In the genomic region with DNA sequence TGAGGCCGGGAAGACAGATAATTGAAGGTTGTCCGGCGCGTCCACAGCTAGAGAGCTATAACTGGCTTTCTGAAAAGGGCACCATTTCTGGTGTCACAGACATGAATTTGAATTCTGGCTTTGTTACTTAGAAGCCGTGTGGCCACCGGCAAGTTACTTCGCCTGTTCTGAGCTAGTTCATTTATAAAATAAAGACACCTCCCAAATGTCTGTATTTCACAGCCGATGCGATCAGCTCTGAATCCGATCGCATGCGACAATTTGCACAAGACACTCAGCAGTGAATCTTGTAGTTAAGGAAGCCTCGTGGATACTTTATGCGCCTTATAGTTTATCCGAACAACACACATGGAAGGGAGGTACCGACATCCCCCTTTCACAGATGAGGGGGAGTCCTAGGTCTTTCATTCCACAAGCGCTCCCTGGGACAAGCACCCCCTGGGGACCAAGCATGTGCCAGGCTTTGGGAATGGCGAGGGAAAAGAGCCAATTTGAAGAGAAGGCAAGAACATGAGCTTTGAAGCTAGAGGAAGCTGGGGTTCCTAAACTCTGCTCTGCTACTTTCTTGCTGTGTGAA, we compare ENCODE assay signal across 1 cellular context.
TF ChIP-seq lines count a peak whose summit lies in the region.

No MANE protein-coding gene starts in this region.

TF ChIP-seq in WTC11, 78 proteins besides CTCF, POLR2A, EP300 and RAD21 (continued from another document and continues in another):
- TF ChIP-seq, protein P1, sequence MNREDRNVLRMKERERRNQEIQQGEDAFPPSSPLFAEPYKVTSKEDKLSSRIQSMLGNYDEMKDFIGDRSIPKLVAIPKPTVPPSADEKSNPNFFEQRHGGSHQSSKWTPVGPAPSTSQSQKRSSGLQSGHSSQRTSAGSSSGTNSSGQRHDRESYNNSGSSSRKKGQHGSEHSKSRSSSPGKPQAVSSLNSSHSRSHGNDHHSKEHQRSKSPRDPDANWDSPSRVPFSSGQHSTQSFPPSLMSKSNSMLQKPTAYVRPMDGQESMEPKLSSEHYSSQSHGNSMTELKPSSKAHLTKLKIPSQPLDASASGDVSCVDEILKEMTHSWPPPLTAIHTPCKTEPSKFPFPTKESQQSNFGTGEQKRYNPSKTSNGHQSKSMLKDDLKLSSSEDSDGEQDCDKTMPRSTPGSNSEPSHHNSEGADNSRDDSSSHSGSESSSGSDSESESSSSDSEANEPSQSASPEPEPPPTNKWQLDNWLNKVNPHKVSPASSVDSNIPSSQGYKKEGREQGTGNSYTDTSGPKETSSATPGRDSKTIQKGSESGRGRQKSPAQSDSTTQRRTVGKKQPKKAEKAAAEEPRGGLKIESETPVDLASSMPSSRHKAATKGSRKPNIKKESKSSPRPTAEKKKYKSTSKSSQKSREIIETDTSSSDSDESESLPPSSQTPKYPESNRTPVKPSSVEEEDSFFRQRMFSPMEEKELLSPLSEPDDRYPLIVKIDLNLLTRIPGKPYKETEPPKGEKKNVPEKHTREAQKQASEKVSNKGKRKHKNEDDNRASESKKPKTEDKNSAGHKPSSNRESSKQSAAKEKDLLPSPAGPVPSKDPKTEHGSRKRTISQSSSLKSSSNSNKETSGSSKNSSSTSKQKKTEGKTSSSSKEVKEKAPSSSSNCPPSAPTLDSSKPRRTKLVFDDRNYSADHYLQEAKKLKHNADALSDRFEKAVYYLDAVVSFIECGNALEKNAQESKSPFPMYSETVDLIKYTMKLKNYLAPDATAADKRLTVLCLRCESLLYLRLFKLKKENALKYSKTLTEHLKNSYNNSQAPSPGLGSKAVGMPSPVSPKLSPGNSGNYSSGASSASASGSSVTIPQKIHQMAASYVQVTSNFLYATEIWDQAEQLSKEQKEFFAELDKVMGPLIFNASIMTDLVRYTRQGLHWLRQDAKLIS (CRISPR knock-in tag; IDR thresholded peaks at IDR 0.05; ENCODE audit: borderline replicate concordance), result no peak
- TF ChIP-seq, protein P2, sequence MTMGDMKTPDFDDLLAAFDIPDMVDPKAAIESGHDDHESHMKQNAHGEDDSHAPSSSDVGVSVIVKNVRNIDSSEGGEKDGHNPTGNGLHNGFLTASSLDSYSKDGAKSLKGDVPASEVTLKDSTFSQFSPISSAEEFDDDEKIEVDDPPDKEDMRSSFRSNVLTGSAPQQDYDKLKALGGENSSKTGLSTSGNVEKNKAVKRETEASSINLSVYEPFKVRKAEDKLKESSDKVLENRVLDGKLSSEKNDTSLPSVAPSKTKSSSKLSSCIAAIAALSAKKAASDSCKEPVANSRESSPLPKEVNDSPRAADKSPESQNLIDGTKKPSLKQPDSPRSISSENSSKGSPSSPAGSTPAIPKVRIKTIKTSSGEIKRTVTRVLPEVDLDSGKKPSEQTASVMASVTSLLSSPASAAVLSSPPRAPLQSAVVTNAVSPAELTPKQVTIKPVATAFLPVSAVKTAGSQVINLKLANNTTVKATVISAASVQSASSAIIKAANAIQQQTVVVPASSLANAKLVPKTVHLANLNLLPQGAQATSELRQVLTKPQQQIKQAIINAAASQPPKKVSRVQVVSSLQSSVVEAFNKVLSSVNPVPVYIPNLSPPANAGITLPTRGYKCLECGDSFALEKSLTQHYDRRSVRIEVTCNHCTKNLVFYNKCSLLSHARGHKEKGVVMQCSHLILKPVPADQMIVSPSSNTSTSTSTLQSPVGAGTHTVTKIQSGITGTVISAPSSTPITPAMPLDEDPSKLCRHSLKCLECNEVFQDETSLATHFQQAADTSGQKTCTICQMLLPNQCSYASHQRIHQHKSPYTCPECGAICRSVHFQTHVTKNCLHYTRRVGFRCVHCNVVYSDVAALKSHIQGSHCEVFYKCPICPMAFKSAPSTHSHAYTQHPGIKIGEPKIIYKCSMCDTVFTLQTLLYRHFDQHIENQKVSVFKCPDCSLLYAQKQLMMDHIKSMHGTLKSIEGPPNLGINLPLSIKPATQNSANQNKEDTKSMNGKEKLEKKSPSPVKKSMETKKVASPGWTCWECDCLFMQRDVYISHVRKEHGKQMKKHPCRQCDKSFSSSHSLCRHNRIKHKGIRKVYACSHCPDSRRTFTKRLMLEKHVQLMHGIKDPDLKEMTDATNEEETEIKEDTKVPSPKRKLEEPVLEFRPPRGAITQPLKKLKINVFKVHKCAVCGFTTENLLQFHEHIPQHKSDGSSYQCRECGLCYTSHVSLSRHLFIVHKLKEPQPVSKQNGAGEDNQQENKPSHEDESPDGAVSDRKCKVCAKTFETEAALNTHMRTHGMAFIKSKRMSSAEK (CRISPR knock-in tag; IDR thresholded peaks at IDR 0.05; ENCODE audit: borderline replicate concordance), result no peak
- TF ChIP-seq, protein P3, sequence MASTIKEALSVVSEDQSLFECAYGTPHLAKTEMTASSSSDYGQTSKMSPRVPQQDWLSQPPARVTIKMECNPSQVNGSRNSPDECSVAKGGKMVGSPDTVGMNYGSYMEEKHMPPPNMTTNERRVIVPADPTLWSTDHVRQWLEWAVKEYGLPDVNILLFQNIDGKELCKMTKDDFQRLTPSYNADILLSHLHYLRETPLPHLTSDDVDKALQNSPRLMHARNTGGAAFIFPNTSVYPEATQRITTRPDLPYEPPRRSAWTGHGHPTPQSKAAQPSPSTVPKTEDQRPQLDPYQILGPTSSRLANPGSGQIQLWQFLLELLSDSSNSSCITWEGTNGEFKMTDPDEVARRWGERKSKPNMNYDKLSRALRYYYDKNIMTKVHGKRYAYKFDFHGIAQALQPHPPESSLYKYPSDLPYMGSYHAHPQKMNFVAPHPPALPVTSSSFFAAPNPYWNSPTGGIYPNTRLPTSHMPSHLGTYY (CRISPR knock-in tag; IDR thresholded peaks at IDR 0.05), result no peak
- peak; percentile 81 for TF ChIP-seq PRRX2 (CRISPR knock-in tag; IDR thresholded peaks at IDR 0.05)
- no peak for TF ChIP-seq JAZF1 (CRISPR knock-in tag; IDR thresholded peaks at IDR 0.05)
- TF ChIP-seq KAT7 (CRISPR knock-in tag; IDR thresholded peaks at IDR 0.05; ENCODE audit: borderline replicate concordance), result no peak
- TF ChIP-seq, protein P4, sequence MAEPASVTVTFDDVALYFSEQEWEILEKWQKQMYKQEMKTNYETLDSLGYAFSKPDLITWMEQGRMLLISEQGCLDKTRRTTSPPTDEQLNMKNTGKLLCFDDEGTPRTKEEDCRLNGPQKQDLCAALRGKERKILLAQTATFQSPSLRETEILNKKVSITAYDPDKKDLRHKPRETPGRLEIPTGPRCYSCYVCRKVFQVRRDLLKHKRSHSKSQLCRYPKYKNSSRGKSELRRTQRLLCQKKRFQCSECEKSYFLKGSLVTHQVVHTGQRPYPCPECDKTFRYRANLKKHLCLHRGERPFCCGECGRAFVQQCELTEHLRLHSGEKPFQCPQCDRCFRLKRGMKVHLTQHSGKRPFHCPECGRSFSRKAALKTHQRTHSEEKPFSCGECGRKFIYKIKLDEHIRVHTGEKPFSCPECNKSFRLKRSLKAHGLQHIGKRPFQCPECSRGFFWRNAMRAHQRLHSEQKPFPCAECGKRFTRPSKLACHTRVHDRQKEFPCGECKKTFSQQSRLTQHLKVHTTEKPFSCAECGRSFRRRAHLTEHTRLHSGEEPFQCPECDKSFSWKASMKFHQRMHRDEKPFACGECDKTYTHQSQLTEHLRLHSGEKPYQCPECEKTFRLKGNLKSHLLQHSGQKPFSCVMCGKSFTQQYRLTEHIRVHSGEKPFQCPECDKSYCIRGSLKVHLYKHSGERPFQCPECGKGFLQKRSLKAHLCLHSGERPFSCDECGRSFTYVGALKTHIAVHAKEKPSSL (CRISPR knock-in tag; conservative IDR thresholded peaks at IDR 0.05), result peak; percentile 23; the same call in 1 of the 2 replicates
- TF ChIP-seq ZNF396 (CRISPR knock-in tag; IDR thresholded peaks at IDR 0.05; ENCODE audit: borderline replicate concordance), result no peak
- TF ChIP-seq, protein P5, sequence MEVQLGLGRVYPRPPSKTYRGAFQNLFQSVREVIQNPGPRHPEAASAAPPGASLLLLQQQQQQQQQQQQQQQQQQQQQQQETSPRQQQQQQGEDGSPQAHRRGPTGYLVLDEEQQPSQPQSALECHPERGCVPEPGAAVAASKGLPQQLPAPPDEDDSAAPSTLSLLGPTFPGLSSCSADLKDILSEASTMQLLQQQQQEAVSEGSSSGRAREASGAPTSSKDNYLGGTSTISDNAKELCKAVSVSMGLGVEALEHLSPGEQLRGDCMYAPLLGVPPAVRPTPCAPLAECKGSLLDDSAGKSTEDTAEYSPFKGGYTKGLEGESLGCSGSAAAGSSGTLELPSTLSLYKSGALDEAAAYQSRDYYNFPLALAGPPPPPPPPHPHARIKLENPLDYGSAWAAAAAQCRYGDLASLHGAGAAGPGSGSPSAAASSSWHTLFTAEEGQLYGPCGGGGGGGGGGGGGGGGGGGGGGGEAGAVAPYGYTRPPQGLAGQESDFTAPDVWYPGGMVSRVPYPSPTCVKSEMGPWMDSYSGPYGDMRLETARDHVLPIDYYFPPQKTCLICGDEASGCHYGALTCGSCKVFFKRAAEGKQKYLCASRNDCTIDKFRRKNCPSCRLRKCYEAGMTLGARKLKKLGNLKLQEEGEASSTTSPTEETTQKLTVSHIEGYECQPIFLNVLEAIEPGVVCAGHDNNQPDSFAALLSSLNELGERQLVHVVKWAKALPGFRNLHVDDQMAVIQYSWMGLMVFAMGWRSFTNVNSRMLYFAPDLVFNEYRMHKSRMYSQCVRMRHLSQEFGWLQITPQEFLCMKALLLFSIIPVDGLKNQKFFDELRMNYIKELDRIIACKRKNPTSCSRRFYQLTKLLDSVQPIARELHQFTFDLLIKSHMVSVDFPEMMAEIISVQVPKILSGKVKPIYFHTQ (CRISPR knock-in tag; IDR thresholded peaks at IDR 0.05), result peak; percentile 48; the same call in 1 of the 2 replicates
- TF ChIP-seq SOX15 (CRISPR knock-in tag; IDR thresholded peaks at IDR 0.05), result no peak
- no peak for TF ChIP-seq IRF2 (CRISPR knock-in tag; IDR thresholded peaks at IDR 0.05; ENCODE audit: borderline replicate concordance, low read depth)
- TF ChIP-seq SP1 (CRISPR knock-in tag; conservative IDR thresholded peaks at IDR 0.05), result no peak
- TF ChIP-seq, protein P6, sequence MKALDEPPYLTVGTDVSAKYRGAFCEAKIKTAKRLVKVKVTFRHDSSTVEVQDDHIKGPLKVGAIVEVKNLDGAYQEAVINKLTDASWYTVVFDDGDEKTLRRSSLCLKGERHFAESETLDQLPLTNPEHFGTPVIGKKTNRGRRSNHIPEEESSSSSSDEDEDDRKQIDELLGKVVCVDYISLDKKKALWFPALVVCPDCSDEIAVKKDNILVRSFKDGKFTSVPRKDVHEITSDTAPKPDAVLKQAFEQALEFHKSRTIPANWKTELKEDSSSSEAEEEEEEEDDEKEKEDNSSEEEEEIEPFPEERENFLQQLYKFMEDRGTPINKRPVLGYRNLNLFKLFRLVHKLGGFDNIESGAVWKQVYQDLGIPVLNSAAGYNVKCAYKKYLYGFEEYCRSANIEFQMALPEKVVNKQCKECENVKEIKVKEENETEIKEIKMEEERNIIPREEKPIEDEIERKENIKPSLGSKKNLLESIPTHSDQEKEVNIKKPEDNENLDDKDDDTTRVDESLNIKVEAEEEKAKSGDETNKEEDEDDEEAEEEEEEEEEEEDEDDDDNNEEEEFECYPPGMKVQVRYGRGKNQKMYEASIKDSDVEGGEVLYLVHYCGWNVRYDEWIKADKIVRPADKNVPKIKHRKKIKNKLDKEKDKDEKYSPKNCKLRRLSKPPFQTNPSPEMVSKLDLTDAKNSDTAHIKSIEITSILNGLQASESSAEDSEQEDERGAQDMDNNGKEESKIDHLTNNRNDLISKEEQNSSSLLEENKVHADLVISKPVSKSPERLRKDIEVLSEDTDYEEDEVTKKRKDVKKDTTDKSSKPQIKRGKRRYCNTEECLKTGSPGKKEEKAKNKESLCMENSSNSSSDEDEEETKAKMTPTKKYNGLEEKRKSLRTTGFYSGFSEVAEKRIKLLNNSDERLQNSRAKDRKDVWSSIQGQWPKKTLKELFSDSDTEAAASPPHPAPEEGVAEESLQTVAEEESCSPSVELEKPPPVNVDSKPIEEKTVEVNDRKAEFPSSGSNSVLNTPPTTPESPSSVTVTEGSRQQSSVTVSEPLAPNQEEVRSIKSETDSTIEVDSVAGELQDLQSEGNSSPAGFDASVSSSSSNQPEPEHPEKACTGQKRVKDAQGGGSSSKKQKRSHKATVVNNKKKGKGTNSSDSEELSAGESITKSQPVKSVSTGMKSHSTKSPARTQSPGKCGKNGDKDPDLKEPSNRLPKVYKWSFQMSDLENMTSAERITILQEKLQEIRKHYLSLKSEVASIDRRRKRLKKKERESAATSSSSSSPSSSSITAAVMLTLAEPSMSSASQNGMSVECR (CRISPR knock-in tag; IDR thresholded peaks at IDR 0.05; ENCODE audit: borderline replicate concordance), result no peak
- no peak for TF ChIP-seq GRHL2 (CRISPR knock-in tag; IDR thresholded peaks at IDR 0.05; ENCODE audit: insufficient replicate concordance, severe bottlenecking)
- 0 out of 2 replicates have a peak, but pooled peaks have one; percentile 6 for TF ChIP-seq CBFB (CRISPR knock-in tag; IDR thresholded peaks at IDR 0.05; ENCODE audit: low read depth)
- TF ChIP-seq TCF7 (CRISPR knock-in tag; IDR thresholded peaks at IDR 0.05; ENCODE audit: low read depth), result no peak
- TF ChIP-seq ZNF263 (CRISPR knock-in tag; IDR thresholded peaks at IDR 0.05; ENCODE audit: low read depth), result no peak
- TF ChIP-seq, protein P7, sequence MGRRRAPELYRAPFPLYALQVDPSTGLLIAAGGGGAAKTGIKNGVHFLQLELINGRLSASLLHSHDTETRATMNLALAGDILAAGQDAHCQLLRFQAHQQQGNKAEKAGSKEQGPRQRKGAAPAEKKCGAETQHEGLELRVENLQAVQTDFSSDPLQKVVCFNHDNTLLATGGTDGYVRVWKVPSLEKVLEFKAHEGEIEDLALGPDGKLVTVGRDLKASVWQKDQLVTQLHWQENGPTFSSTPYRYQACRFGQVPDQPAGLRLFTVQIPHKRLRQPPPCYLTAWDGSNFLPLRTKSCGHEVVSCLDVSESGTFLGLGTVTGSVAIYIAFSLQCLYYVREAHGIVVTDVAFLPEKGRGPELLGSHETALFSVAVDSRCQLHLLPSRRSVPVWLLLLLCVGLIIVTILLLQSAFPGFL (CRISPR knock-in tag; IDR thresholded peaks at IDR 0.05; ENCODE audit: borderline replicate concordance), result no peak
- peak; percentile 24; the same call in 1 of the 2 replicates for TF ChIP-seq NFATC4 (CRISPR knock-in tag; IDR thresholded peaks at IDR 0.05)
- TF ChIP-seq, protein P8, sequence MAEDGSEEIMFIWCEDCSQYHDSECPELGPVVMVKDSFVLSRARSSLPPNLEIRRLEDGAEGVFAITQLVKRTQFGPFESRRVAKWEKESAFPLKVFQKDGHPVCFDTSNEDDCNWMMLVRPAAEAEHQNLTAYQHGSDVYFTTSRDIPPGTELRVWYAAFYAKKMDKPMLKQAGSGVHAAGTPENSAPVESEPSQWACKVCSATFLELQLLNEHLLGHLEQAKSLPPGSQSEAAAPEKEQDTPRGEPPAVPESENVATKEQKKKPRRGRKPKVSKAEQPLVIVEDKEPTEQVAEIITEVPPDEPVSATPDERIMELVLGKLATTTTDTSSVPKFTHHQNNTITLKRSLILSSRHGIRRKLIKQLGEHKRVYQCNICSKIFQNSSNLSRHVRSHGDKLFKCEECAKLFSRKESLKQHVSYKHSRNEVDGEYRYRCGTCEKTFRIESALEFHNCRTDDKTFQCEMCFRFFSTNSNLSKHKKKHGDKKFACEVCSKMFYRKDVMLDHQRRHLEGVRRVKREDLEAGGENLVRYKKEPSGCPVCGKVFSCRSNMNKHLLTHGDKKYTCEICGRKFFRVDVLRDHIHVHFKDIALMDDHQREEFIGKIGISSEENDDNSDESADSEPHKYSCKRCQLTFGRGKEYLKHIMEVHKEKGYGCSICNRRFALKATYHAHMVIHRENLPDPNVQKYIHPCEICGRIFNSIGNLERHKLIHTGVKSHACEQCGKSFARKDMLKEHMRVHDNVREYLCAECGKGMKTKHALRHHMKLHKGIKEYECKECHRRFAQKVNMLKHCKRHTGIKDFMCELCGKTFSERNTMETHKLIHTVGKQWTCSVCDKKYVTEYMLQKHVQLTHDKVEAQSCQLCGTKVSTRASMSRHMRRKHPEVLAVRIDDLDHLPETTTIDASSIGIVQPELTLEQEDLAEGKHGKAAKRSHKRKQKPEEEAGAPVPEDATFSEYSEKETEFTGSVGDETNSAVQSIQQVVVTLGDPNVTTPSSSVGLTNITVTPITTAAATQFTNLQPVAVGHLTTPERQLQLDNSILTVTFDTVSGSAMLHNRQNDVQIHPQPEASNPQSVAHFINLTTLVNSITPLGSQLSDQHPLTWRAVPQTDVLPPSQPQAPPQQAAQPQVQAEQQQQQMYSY (CRISPR knock-in tag; IDR thresholded peaks at IDR 0.05), result peak; percentile 17; the same call in 1 of the 2 replicates
- TF ChIP-seq EMX1 (CRISPR knock-in tag; IDR thresholded peaks at IDR 0.05), result peak; percentile 52; the same call in 1 of the 2 replicates
